8 cellular contexts compared by ENCODE assay signal in the genomic region with DNA sequence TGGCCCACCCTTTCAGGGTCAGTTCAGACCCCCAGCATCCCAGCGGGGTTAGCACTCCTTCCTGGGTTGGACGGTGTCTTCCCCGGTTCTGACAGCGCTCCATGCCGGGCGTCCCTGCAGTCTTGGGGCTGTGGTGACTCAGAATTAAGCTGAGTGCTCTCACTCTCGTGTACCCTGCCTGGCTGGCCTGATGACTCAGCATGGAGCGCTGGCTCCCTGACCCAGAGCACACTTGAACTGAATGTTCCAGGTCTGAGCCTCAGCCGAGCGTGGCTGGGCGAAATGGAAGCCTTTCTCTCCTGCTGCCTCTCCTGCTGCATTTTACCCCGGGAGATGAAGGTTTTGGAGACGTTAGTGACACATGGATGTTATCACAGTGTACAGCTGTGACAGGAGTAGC. TPM values are rescaled to one million over a fixed set of nuclear protein-coding genes. Genes with fewer than 3 reads are reported as not detected.
A peak's percentile ranks its signal among the peaks of the same experiment; 100 is the strongest.
DNase-seq lines count a peak whose midpoint lies in the region; ATAC-seq and TF ChIP-seq lines count a peak whose summit lies in the region.

No MANE protein-coding gene starts in this region.

- peak overlapping the region; percentile 58 to 87 for H4K8ac ChIP-seq in IMR-90 (ENCODE audit: low read depth in 2 of 2, low read length in 2 of 2)

- dilution Hi-C loops in IMR-90 (cut with HindIII; ENCODE audit: low sequenced_read_pairs, unreplicated experiment) = no loop called here
- dilution Hi-C loops in mammary epithelial cell (cut with HindIII; ENCODE audit: low sequenced_read_pairs) = loop anchor here (5.0 kb wide), 1 partner anchor 89 kb away; no protein-coding TSS in a partner anchor

- no peak for TF ChIP-seq RAD21 in IMR-90 (IDR thresholded peaks at IDR 0.05; ENCODE audit: low read length)

- TF ChIP-seq POLR2A in IMR-90 (IDR thresholded peaks at IDR 0.05; ENCODE audit: low read depth, low read length) (no peak), suprapubic skin (IDR thresholded peaks at IDR 0.05) (no peak)

- H3K14ac ChIP-seq in IMR-90 (replicated peaks; ENCODE audit: low read depth, low read length) = peak overlapping the region; percentile 97

- DNase-seq in BE2C (peak; percentile 82), IMR-90 (peak; percentile 94), mammary epithelial cell (peak; percentile 92), kidney tubule cell (ENCODE audit: low spot score) (peak; percentile 93), suprapubic skin (ENCODE audit: low spot score in 2 of 2) (peak; percentile 86 to 87), DMS153 treated with DMSO at 0.1 percent for 48 hours (lab: John Stamatoyannopoulos, UW; ENCODE audit: unreplicated experiment) (no peak), NCI-H2081 treated with DMSO at 0.1 percent for 48 hours (lab: John Stamatoyannopoulos, UW) (no peak), NCI-H1105 treated with DMSO at 0.1 percent for 48 hours (lab: John Stamatoyannopoulos, UW) (no peak)

- H2AFZ ChIP-seq in IMR-90 (replicated peaks; ENCODE audit: low read length, poor library complexity) (peak overlapping the region; percentile 24), mammary epithelial cell (ENCODE audit: low read depth, low read length) (peak overlapping the region; percentile 2)

- H2BK20ac ChIP-seq in IMR-90 (ENCODE audit: low read depth, low read length) = peak overlapping the region; percentile 84

- peak overlapping the region; percentile 94 for H3K4ac ChIP-seq in IMR-90 (ENCODE audit: low read depth, low read length)

- H3K36me3 ChIP-seq in BE2C (no peaks in the 10 kb centered on the region; the same call in 1 of the 2 replicates), IMR-90 (ENCODE audit: control insufficient read depth, insufficient read depth, low read length) (peaks cover 20% of the 10 kb centered on the region), mammary epithelial cell (ENCODE audit: insufficient read depth, low read length) (peaks cover 12% of the 10 kb centered on the region), suprapubic skin (no peaks in the 10 kb centered on the region)

- peak overlapping the region; percentile 96 for H2AK5ac ChIP-seq in IMR-90 (ENCODE audit: low read depth, low read length)

- H3K4me1 ChIP-seq in BE2C (peaks cover 52% of the 10 kb centered on the region), IMR-90 (ENCODE audit: control insufficient read depth, insufficient read depth, low read length) (peaks cover 45% of the 10 kb centered on the region), mammary epithelial cell (ENCODE audit: insufficient read depth, low read length) (peaks cover 68% of the 10 kb centered on the region), suprapubic skin (peaks cover 78% of the 10 kb centered on the region)

- H2BK120ac ChIP-seq in IMR-90 (ENCODE audit: low read depth, low read length) = peak overlapping the region; percentile 71

- peak; percentile 90 for ATAC-seq in IMR-90 (ENCODE audit: low read depth)

- H3K27me3 ChIP-seq in BE2C (no peaks in the 10 kb centered on the region), IMR-90 (ENCODE audit: control insufficient read depth, insufficient read depth, low read length) (no peaks in the 10 kb centered on the region), mammary epithelial cell (ENCODE audit: insufficient read depth, low read length) (no peaks in the 10 kb centered on the region), suprapubic skin (no peaks in the 10 kb centered on the region)

- TF ChIP-seq CTCF in BE2C (IDR thresholded peaks at IDR 0.05; ENCODE audit: low read depth, low read length) = no peak
- no peak for TF ChIP-seq CTCF in IMR-90 (conservative IDR thresholded peaks at IDR 0.05; ENCODE audit: low read depth, low read length)
- no peak for TF ChIP-seq CTCF in mammary epithelial cell (conservative IDR thresholded peaks at IDR 0.05 in 1 of 2, IDR thresholded peaks at IDR 0.05 in 1 of 2; ENCODE audit: extremely low read depth in 1 of 2, insufficient read depth in 1 of 2, low read depth in 1 of 2, low read length in 2 of 2)
- TF ChIP-seq CTCF in suprapubic skin (IDR thresholded peaks at IDR 0.05) = no peak

- BruUV-seq in IMR-90 (replicated peaks; lab: Mats Ljungman, UMichigan) (no TSS peak), mammary epithelial cell (replicated peaks; lab: Mats Ljungman, UMichigan) (no TSS peak)

- 0% methylated on average over 4 of the region's 13 CpGs; no CpG with 5 or more reads in 1 of the 2 experiments for WGBS in IMR-90 (ENCODE audit: extremely low coverage in 2 of 2, insufficient read length in 1 of 2), 2 experiments
- WGBS in mammary epithelial cell (ENCODE audit: low coverage, missing lambda C conversion rate) = 2% methylated on average over 11 of the region's 13 CpGs
- 37% methylated on average over 8 of the region's 13 CpGs for whole genome bisulfite sequencing in suprapubic skin

- no peak for TF ChIP-seq EP300 in suprapubic skin (IDR thresholded peaks at IDR 0.05)

- H4K5ac ChIP-seq in IMR-90 (ENCODE audit: low read depth, low read length) = peak overlapping the region; percentile 76; the same call in 1 of the 2 replicates

- H3K56ac ChIP-seq in IMR-90 (ENCODE audit: extremely low read depth, insufficient read depth, low read length) = peak overlapping the region; percentile 46; the same call in 1 of the 2 replicates

- H2BK15ac ChIP-seq in IMR-90 (ENCODE audit: low read depth, low read length) = peak overlapping the region; percentile 97

- peak overlapping the region; percentile 74; the same call in 1 of the 2 replicates for H3K9ac ChIP-seq in IMR-90 (ENCODE audit: low read depth, low read length)
- H3K9ac ChIP-seq in mammary epithelial cell (ENCODE audit: insufficient read depth, low read length) = peak overlapping the region; percentile 50

- H3K23ac ChIP-seq in IMR-90 (ENCODE audit: low read depth, low read length) = peak overlapping the region; percentile 97

- peak overlapping the region; percentile 90 for H2BK5ac ChIP-seq in IMR-90 (ENCODE audit: low read depth, low read length, poor library complexity, severe bottlenecking)

- intact Hi-C loops in IMR-90 (cut with micrococcal nuclease) (no loop called here), mammary epithelial cell (cut with micrococcal nuclease) (loop anchor here (1.0 to 10.0 kb wide), 2 partner anchors 9 to 847 kb away; no protein-coding TSS in a partner anchor)

- H2AK9ac ChIP-seq in IMR-90 (replicated peaks; ENCODE audit: low read depth, low read length, poor library complexity) = peak overlapping the region; percentile 83

- peak overlapping the region; percentile 65; the same call in 1 of the 2 replicates for H3K18ac ChIP-seq in IMR-90 (ENCODE audit: low read depth, low read length)

- peaks cover 99% of the 10 kb centered on the region for H4K20me1 ChIP-seq in IMR-90 (ENCODE audit: insufficient read depth, low read length)
- H4K20me1 ChIP-seq in mammary epithelial cell (ENCODE audit: insufficient read depth, low read length) = peaks cover 2% of the 10 kb centered on the region

- CTCF ChIA-PET in IMR-90 (lab: Yijun Ruan, JAX) = interaction anchor here (1.0 kb wide), 1 partner anchor 459 kb away, joined by 3 read pairs; no protein-coding TSS in a partner anchor
- CTCF ChIA-PET in mammary epithelial cell (lab: Charles Lee; ENCODE audit: low non-redundant PET) = no interaction called here

- H3K4me3 ChIP-seq in BE2C (ENCODE audit: low read depth, low read length) (no peak overlapping the region), IMR-90 (ENCODE audit: insufficient read depth, low read depth, low read length) (peak overlapping the region; percentile 6; the same call in 1 of the 2 replicates), mammary epithelial cell (replicated peaks in 1 of 3; ENCODE audit: insufficient read depth in 1 of 3, low read depth in 2 of 3, low read length in 3 of 3) (peak overlapping the region in 2 of 3 experiments; percentile 20 to 23), suprapubic skin (no peak overlapping the region)

- H3K9me3 ChIP-seq in BE2C (no peaks in the 10 kb centered on the region), IMR-90 (ENCODE audit: control insufficient read depth, insufficient read depth, low read length) (no peaks in the 10 kb centered on the region), mammary epithelial cell (replicated peaks; ENCODE audit: insufficient read depth, low read length) (no peaks in the 10 kb centered on the region), suprapubic skin (no peaks in the 10 kb centered on the region)

- peaks cover 3 to 80% of the 10 kb centered on the region in 2 experiments; a peak in 2 of 4 replicates for H3K79me1 ChIP-seq in IMR-90 (ENCODE audit: low read depth in 1 of 2, low read length in 2 of 2)

- H3K27ac ChIP-seq in IMR-90 (ENCODE audit: insufficient read depth, low read length) (peak overlapping the region; percentile 89), mammary epithelial cell (ENCODE audit: insufficient read depth, low read depth, low read length) (peak overlapping the region; percentile 56), suprapubic skin (peak overlapping the region; percentile 96)

- H3K4me2 ChIP-seq in IMR-90 (ENCODE audit: low read depth, low read length) = peak overlapping the region; percentile 79
- H3K4me2 ChIP-seq in mammary epithelial cell (ENCODE audit: insufficient read depth, low read depth, low read length) = peak overlapping the region; percentile 81

- peaks cover 100% of the 10 kb centered on the region for H3K79me2 ChIP-seq in mammary epithelial cell (ENCODE audit: insufficient read depth, low read length)

- peak overlapping the region; percentile 91 for H4K91ac ChIP-seq in IMR-90 (ENCODE audit: insufficient read depth, low read depth, low read length)

- POLR2A ChIA-PET in IMR-90 (lab: Charles Lee; ENCODE audit: unreplicated experiment) = no interaction called here

- in situ Hi-C loops in IMR-90 (cut with MboI; ENCODE audit: low sequenced_read_pairs) = no loop called here
- in situ Hi-C loops in mammary epithelial cell (cut with MboI; ENCODE audit: low sequenced_read_pairs in 2 of 2) = loop anchor here in 1 of 2 donors (10.0 kb wide), 1 partner anchor 53 kb away; no protein-coding TSS in a partner anchor

- H3K9me1 ChIP-seq in IMR-90 (ENCODE audit: insufficient read depth, low read length) = peaks cover 38% of the 10 kb centered on the region

TF ChIP-seq in IMR-90, 13 proteins besides CTCF, POLR2A, EP300 and RAD21 (continues in another document):
- TF ChIP-seq CHD1 (IDR thresholded peaks at IDR 0.05; ENCODE audit: low read depth, low read length) (no peak), RFX5 (IDR thresholded peaks at IDR 0.05; ENCODE audit: low read depth, low read length) (no peak)

RNA-seq across cellular contexts. Expression of a gene that starts 7.1 kb away (rescaled TPM):
- polyA plus RNA-seq in BE2C (2012; ENCODE audit: insufficient read depth, insufficient read length, low read depth) = 51.7 TPM
- total RNA-seq in IMR-90 (2012; rRNA removed) (5.4 and 5.8 TPM in 2 replicates), mammary epithelial cell (100 to 1,000 TPM in 1 of 2 donors, 10 to 100 TPM in 1; 41.0 to 117 TPM), suprapubic skin (10 to 100 TPM; 75.0 to 86.4 (median 78.0) TPM)
- polyA plus RNA-seq in IMR-90 (2012; rRNA removed) (38.4 and 42.5 TPM in 2 replicates), mammary epithelial cell (43.5 TPM)
- 32.2 and 47.6 TPM in 2 replicates for polyA plus RNA-seq in IMR-90 (2012; cell fraction: cytosol; rRNA removed)
- 21.0 and 35.9 TPM in 2 replicates for polyA plus RNA-seq in IMR-90 (2012; cell fraction: nucleus; rRNA removed; ENCODE audit: low replicate concordance)
- polyA minus RNA-seq in mammary epithelial cell = 89.4 TPM

Comparison
In these comparisons a context has a peak if more than half of its experiments do, and no peak if none do; other contexts are left out.
1. DNase-seq: peak in BE2C (single experiment), IMR-90 (single experiment), mammary epithelial cell (single experiment), kidney tubule cell (single experiment) and suprapubic skin (2 of 2); none in DMS153 treated with DMSO at 0.1 percent for 48 hours (single experiment), NCI-H2081 treated with DMSO at 0.1 percent for 48 hours (single experiment) and NCI-H1105 treated with DMSO at 0.1 percent for 48 hours (single experiment).
2. H3K4me3 ChIP-seq: peak in IMR-90 (single experiment) and mammary epithelial cell (2 of 3); none in BE2C (single experiment) and suprapubic skin (single experiment).
3. Peak in every context shown above with its lines, with median percentiles within 50 percentile points of each other: H3K27ac ChIP-seq.